In genomic region chr1:84620720-84621313, GRCh38 we compare ENCODE assay signal across 1 cellular context.
A peak's percentile ranks its signal among the peaks of the same experiment; 100 is the strongest.
TF ChIP-seq lines count a peak whose summit lies in the region.

No MANE protein-coding gene starts in this region.

TF ChIP-seq in GM12878, 131 proteins besides CTCF, POLR2A, EP300 and RAD21 (continued from another document and continues in another):
- TF ChIP-seq ZNF274 (IDR thresholded peaks at IDR 0.05; ENCODE audit: insufficient read depth, insufficient read length), result no peak
- no peak for TF ChIP-seq E2F8 (IDR thresholded peaks at IDR 0.05; ENCODE audit: low read depth, partially characterized antibody)
- no peak for TF ChIP-seq SUPT20H (IDR thresholded peaks at IDR 0.05; ENCODE audit: borderline replicate concordance, control insufficient read depth, low read depth, low read length)
- TF ChIP-seq TCF3 (IDR thresholded peaks at IDR 0.05; ENCODE audit: borderline replicate concordance, insufficient read depth, low read depth, low read length), result no peak
- TF ChIP-seq NR2C1 (IDR thresholded peaks at IDR 0.05), result no peak
- TF ChIP-seq IRF5 (IDR thresholded peaks at IDR 0.05; ENCODE audit: borderline replicate concordance), result no peak
- TF ChIP-seq PAX5 (IDR thresholded peaks at IDR 0.05; ENCODE audit: borderline replicate concordance, low read depth, low read length), result peak; percentile 87
- no peak for TF ChIP-seq JUND (IDR thresholded peaks at IDR 0.05; ENCODE audit: low read depth, low read length)
- TF ChIP-seq CHD2 (IDR thresholded peaks at IDR 0.05; ENCODE audit: borderline replicate concordance, low read depth, low read length), result no peak
- TF ChIP-seq ZNF24 (IDR thresholded peaks at IDR 0.05), result peak; percentile 34; the same call in 1 of the 2 replicates
- no peak for TF ChIP-seq SUZ12 (IDR thresholded peaks at IDR 0.05; ENCODE audit: unreplicated experiment)
- TF ChIP-seq, protein P1, sequence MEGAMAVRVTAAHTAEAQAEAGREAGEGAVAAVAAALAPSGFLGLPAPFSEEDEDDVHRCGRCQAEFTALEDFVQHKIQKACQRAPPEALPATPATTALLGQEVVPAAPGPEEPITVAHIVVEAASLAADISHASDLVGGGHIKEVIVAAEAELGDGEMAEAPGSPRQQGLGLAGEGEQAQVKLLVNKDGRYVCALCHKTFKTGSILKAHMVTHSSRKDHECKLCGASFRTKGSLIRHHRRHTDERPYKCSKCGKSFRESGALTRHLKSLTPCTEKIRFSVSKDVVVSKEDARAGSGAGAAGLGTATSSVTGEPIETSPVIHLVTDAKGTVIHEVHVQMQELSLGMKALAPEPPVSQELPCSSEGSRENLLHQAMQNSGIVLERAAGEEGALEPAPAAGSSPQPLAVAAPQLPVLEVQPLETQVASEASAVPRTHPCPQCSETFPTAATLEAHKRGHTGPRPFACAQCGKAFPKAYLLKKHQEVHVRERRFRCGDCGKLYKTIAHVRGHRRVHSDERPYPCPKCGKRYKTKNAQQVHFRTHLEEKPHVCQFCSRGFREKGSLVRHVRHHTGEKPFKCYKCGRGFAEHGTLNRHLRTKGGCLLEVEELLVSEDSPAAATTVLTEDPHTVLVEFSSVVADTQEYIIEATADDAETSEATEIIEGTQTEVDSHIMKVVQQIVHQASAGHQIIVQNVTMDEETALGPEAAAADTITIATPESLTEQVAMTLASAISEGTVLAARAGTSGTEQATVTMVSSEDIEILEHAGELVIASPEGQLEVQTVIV (IDR thresholded peaks at IDR 0.05; ENCODE audit: borderline replicate concordance, partially characterized antibody), result no peak
- 0 out of 2 replicates have a peak, but pooled peaks have one; percentile 34 for TF ChIP-seq MEF2A (IDR thresholded peaks at IDR 0.05; ENCODE audit: insufficient read depth, low read depth, low read length)
- no peak for TF ChIP-seq STAT3 (IDR thresholded peaks at IDR 0.05; ENCODE audit: low read depth, low read length)
- TF ChIP-seq SREBF1 (IDR thresholded peaks at IDR 0.05; ENCODE audit: low read length), result no peak
- no peak for TF ChIP-seq ETV6 (conservative IDR thresholded peaks at IDR 0.05 in 1 of 2, IDR thresholded peaks at IDR 0.05 in 1 of 2; ENCODE audit: borderline replicate concordance in 1 of 2, low read depth in 1 of 2)
- peak; percentile 23 to 25; a peak in 1 of 4 replicates for TF ChIP-seq IKZF2 (IDR thresholded peaks at IDR 0.05)
- no peak for TF ChIP-seq BRCA1 (IDR thresholded peaks at IDR 0.05; ENCODE audit: low read depth, low read length)
- peak; percentile 94; the same call in 1 of the 2 replicates for TF ChIP-seq RB1 (IDR thresholded peaks at IDR 0.05; ENCODE audit: borderline replicate concordance)
- no peak for TF ChIP-seq USF2 (IDR thresholded peaks at IDR 0.05; ENCODE audit: borderline replicate concordance, low read depth, low read length)
- TF ChIP-seq SP1 (IDR thresholded peaks at IDR 0.05; ENCODE audit: low read depth, low read length), result no peak
- no peak for TF ChIP-seq CHD1 (IDR thresholded peaks at IDR 0.05; ENCODE audit: low read depth, low read length)
- TF ChIP-seq GABPA (IDR thresholded peaks at IDR 0.05; ENCODE audit: low read depth), result no peak
- TF ChIP-seq TBL1XR1 (IDR thresholded peaks at IDR 0.05; ENCODE audit: low read depth, low read length), result no peak
- TF ChIP-seq HDGF (IDR thresholded peaks at IDR 0.05), result no peak
- peak; percentile 49; the same call in 1 of the 2 replicates for TF ChIP-seq NR2F1 (conservative IDR thresholded peaks at IDR 0.05)
- no peak for TF ChIP-seq ASH2L (IDR thresholded peaks at IDR 0.05; ENCODE audit: borderline replicate concordance, low read depth)
- TF ChIP-seq TARDBP (IDR thresholded peaks at IDR 0.05; ENCODE audit: borderline replicate concordance), result no peak
- TF ChIP-seq BHLHE40 (IDR thresholded peaks at IDR 0.05; ENCODE audit: borderline replicate concordance in 1 of 2, low read depth in 2 of 2, low read length in 1 of 2), result peak in 1 of 2 experiments; percentile 57; a peak in 2 of 4 replicates
- no peak for TF ChIP-seq MEF2B (IDR thresholded peaks at IDR 0.05; ENCODE audit: partially characterized antibody, poor library complexity, severe bottlenecking)
- 0 out of 2 replicates have a peak, but pooled peaks have one; percentile 56 for TF ChIP-seq GATAD2B (conservative IDR thresholded peaks at IDR 0.05; ENCODE audit: low read depth)
- no peak for TF ChIP-seq NR2C2 (IDR thresholded peaks at IDR 0.05; ENCODE audit: borderline replicate concordance, control insufficient read depth, insufficient read length, low read depth)
- TF ChIP-seq TCF7 (IDR thresholded peaks at IDR 0.05; ENCODE audit: borderline replicate concordance), result no peak
- TF ChIP-seq ZZZ3 (IDR thresholded peaks at IDR 0.05; ENCODE audit: control insufficient read depth, insufficient read length, low read depth), result no peak
- TF ChIP-seq ZSCAN29 (IDR thresholded peaks at IDR 0.05), result no peak
- TF ChIP-seq RFX5 (IDR thresholded peaks at IDR 0.05; ENCODE audit: low read depth, low read length), result no peak
- no peak for TF ChIP-seq NFXL1 (IDR thresholded peaks at IDR 0.05; ENCODE audit: borderline replicate concordance)
- no peak for TF ChIP-seq YBX1 (IDR thresholded peaks at IDR 0.05)
- TF ChIP-seq SREBF2 (IDR thresholded peaks at IDR 0.05; ENCODE audit: low read length), result no peak
- TF ChIP-seq NBN (IDR thresholded peaks at IDR 0.05), result peak; percentile 46; the same call in 1 of the 2 replicates
- TF ChIP-seq HDAC2 (IDR thresholded peaks at IDR 0.05), result no peak
- TF ChIP-seq ATF2 (IDR thresholded peaks at IDR 0.05; ENCODE audit: low read length), result no peak
- 0 out of 2 replicates have a peak, but pooled peaks have one; percentile 33 for TF ChIP-seq MLLT1 (IDR thresholded peaks at IDR 0.05)
- TF ChIP-seq, protein P2, sequence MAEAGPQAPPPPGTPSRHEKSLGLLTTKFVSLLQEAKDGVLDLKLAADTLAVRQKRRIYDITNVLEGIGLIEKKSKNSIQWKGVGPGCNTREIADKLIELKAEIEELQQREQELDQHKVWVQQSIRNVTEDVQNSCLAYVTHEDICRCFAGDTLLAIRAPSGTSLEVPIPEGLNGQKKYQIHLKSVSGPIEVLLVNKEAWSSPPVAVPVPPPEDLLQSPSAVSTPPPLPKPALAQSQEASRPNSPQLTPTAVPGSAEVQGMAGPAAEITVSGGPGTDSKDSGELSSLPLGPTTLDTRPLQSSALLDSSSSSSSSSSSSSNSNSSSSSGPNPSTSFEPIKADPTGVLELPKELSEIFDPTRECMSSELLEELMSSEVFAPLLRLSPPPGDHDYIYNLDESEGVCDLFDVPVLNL (IDR thresholded peaks at IDR 0.05; ENCODE audit: low read depth, low read length), result no peak
- no peak for TF ChIP-seq NRF1 (conservative IDR thresholded peaks at IDR 0.05; ENCODE audit: low read depth, low read length)
- no peak for TF ChIP-seq ZNF622 (IDR thresholded peaks at IDR 0.05)
- TF ChIP-seq MTA2 (IDR thresholded peaks at IDR 0.05; ENCODE audit: low read depth), result no peak
- no peak for TF ChIP-seq ZBTB4 (CRISPR knock-in tag; IDR thresholded peaks at IDR 0.05)
- TF ChIP-seq FOXM1 (IDR thresholded peaks at IDR 0.05; ENCODE audit: low read depth, low read length), result peak; percentile 62; the same call in 1 of the 2 replicates
- no peak for TF ChIP-seq ZNF384 (IDR thresholded peaks at IDR 0.05; ENCODE audit: borderline replicate concordance, low read depth, low read length)
